19 cellular contexts compared by ENCODE assay signal in the genomic region with DNA sequence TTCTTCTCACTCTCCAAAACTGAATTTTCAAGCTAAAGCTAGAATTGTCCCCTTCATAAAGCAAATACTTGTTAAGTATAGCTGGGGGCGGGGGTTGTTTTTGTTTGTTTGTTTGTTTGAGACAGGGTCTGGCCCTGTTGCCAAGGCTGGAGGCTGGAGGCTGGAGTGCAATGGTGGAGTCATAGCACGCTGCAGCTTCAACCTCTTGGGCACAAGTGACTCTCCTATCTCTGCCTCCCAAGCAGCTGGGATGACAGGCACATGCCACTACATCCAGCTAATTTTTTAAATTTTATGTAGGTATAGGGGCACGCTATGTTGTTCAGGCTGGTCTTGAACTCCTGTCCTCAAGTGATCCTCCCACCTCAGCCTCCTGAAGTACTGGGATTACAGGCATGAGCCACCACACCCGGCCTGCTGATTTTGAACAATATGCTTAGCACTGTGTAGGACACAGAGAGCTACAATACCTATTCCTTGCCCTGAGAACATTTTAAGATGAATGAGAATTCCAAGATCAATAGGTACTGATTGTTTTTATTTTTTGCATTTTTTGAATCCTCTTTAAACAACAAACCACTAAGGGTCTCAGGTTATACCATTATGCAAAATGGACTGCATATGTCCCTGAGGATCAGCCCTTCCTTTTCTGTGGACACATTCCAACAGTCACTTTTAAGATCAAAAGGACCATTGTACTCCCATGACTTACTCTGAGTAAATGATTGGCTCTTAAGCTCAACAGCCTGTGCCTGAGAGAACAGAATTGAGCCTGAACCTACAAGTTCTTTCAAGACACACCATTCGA. TPM values are rescaled to one million over a fixed set of nuclear protein-coding genes. Genes with fewer than 3 reads are reported as not detected.
A peak's percentile ranks its signal among the peaks of the same experiment; 100 is the strongest.
DNase-seq lines count a peak whose midpoint lies in the region; ATAC-seq and TF ChIP-seq lines count a peak whose summit lies in the region.
"Had no signal": no experiment of that assay in that cellular context is flagged by ENCODE, and none has a peak within 500 bp of the region (broad histone marks: within the 10 kb centered on the region; RNA-seq: fewer than 3 reads in every experiment).

No MANE protein-coding gene starts in this region.

- no peak overlapping the region for H3K4me3 Mint-ChIP-seq in chondrocyte (ENCODE audit: unreplicated experiment)
- H3K4me3 Mint-ChIP-seq: activated naive CD8-positive, alpha-beta T cell treated with anti-CD3 and anti-CD28 coated beads, Interleukin-2, amount 10 ng/mL, durations not matched to agents 7 days and 5 days; CD4-positive, CD25-positive, alpha-beta regulatory T cell had no signal

- H3K27me3 Mint-ChIP-seq in chondrocyte (ENCODE audit: low read depth) = no peaks in the 10 kb centered on the region
- H3K27me3 Mint-ChIP-seq: activated naive CD8-positive, alpha-beta T cell treated with anti-CD3 and anti-CD28 coated beads, Interleukin-2, amount 10 ng/mL, durations not matched to agents 7 days and 5 days; CD4-positive, CD25-positive, alpha-beta regulatory T cell had no signal

- H3K4me3 ChIP-seq in BLaER1 = no peak overlapping the region
- H3K4me3 ChIP-seq in mucosa of descending colon = no peak overlapping the region
- no peak overlapping the region for H3K4me3 ChIP-seq in spleen

- H4K20me1 ChIP-seq in BLaER1 = no peaks in the 10 kb centered on the region

- no peaks in the 10 kb centered on the region for H3K9me3 Mint-ChIP-seq in chondrocyte (ENCODE audit: low read depth)
- H3K9me3 Mint-ChIP-seq: activated naive CD8-positive, alpha-beta T cell treated with anti-CD3 and anti-CD28 coated beads, Interleukin-2, amount 10 ng/mL, durations not matched to agents 7 days and 5 days had no signal

- DNase-seq in HuH-7 (ENCODE audit: low spot score) (peak; percentile 48), chondrocyte (ENCODE audit: low spot score) (no peak), mucosa of descending colon (no peak), NCI-H1417 treated with DMSO at 0.1 percent for 48 hours (lab: John Stamatoyannopoulos, UW) (no peak), GDM1 (lab: John Stamatoyannopoulos, UW) (no peak), midbrain (lab: John Stamatoyannopoulos, UW) (no peak), spleen (no peak)
- DNase-seq: activated CD4-positive, CD25-positive, alpha-beta regulatory T cell; activated CD8-positive, alpha-beta memory T cell treated with anti-CD3 and anti-CD28 coated beads for 24 hours; activated naive CD8-positive, alpha-beta T cell treated with anti-CD3 and anti-CD28 coated beads, Interleukin-2, amount 10 ng/mL, durations not matched to agents 7 days and 5 days; CD4-positive, CD25-positive, alpha-beta regulatory T cell; hippocampal formation; Karpas-422; NCI-H1105; NCI-H2081 treated with DMSO at 0.1 percent for 48 hours; SIG-M5; stimulated activated CD4-positive, alpha-beta T cell treated with anti-CD3 and anti-CD28 coated beads, Interleukin-15, amount 100 ng/mL, for 24 hours; T-helper 9 cell had no signal

- H3K27ac Mint-ChIP-seq in chondrocyte (ENCODE audit: unreplicated experiment) = peak overlapping the region; percentile 0
- H3K27ac Mint-ChIP-seq: activated naive CD8-positive, alpha-beta T cell treated with anti-CD3 and anti-CD28 coated beads, Interleukin-2, amount 10 ng/mL, durations not matched to agents 7 days and 5 days had no signal

- peaks cover 15% of the 10 kb centered on the region for H3K4me1 Mint-ChIP-seq in chondrocyte (ENCODE audit: low read depth)
- H3K4me1 Mint-ChIP-seq: activated naive CD8-positive, alpha-beta T cell treated with anti-CD3 and anti-CD28 coated beads, Interleukin-2, amount 10 ng/mL, durations not matched to agents 7 days and 5 days had no signal

- H3K36me3 ChIP-seq in BLaER1 = peaks cover 11% of the 10 kb centered on the region
- H3K36me3 ChIP-seq in mucosa of descending colon (ENCODE audit: low read depth) = no peaks in the 10 kb centered on the region
- peaks cover 0 to 43% (median 8%) of the 10 kb centered on the region in 6 donors for H3K36me3 ChIP-seq in spleen

- no peak overlapping the region for H3K27ac ChIP-seq in BLaER1
- H3K27ac ChIP-seq in spleen = no peak overlapping the region

- no peak for TF ChIP-seq POLR2A in spleen (IDR thresholded peaks at IDR 0.05)

- peaks cover 13% of the 10 kb centered on the region for H3K4me1 ChIP-seq in BLaER1
- H3K4me1 ChIP-seq in mucosa of descending colon (ENCODE audit: low read depth) = peaks cover 3% of the 10 kb centered on the region
- peaks cover 0 to 8% (median 2%) of the 10 kb centered on the region in 6 donors for H3K4me1 ChIP-seq in spleen

- H3K9me3 ChIP-seq in BLaER1 (no peaks in the 10 kb centered on the region), mucosa of descending colon (no peaks in the 10 kb centered on the region), spleen (no peaks in the 10 kb centered on the region)

- 86 to 97% (median 93%) methylated on average over 4 to 5 of the region's 5 CpGs for WGBS in spleen, 5 donors

- intact Hi-C loops in mucosa of descending colon (cut with DNase I, micrococcal nuclease) = no loop called here
- intact Hi-C loops in spleen (cut with DNase I; ENCODE audit: low total_unique reads) = no loop called here

- 0 out of 2 replicates have a peak overlapping the region, but pooled peaks have one; percentile 15 for H3K4me2 ChIP-seq in BLaER1

- no peak for TF ChIP-seq CTCF in chondrocyte (IDR thresholded peaks at IDR 0.05)
- TF ChIP-seq CTCF in mucosa of descending colon (IDR thresholded peaks at IDR 0.05) = no peak
- TF ChIP-seq CTCF in spleen (IDR thresholded peaks at IDR 0.05 in 8 of 11, conservative IDR thresholded peaks at IDR 0.05 in 3 of 11) = no peak

- peak; percentile 91 for ATAC-seq in mucosa of descending colon

- peaks cover 18% of the 10 kb centered on the region for H3K36me3 Mint-ChIP-seq in chondrocyte (ENCODE audit: low read depth)

- H3K9ac ChIP-seq in BLaER1 = no peak overlapping the region

- H3K27me3 ChIP-seq in BLaER1 (no peaks in the 10 kb centered on the region), spleen (replicated peaks in 1 of 7) (no peaks in the 10 kb centered on the region)

RNA-seq across cellular contexts. Expression of gene PCNX2, which starts 42.1 kb away (rescaled TPM):
- 9.5 to 18.5 TPM (median 12.0 TPM) in 3 replicates for total RNA-seq in chondrocyte
- total RNA-seq in mucosa of descending colon = 10 to 100 TPM in 1 of 3 donors, 1 to 10 TPM in 2; 6.0 to 11.3 (median 8.5) TPM
- 10 to 100 TPM; 14.2 to 26.5 (median 20.2) TPM for total RNA-seq in spleen
- polyA plus RNA-seq in spleen = 10 to 100 TPM in 1 of 3 donors, 1 to 10 TPM in 2; 4.0 to 11.4 (median 4.4) TPM
